Comparison of ENCODE assay signal across 1 cellular context in the genomic region with DNA sequence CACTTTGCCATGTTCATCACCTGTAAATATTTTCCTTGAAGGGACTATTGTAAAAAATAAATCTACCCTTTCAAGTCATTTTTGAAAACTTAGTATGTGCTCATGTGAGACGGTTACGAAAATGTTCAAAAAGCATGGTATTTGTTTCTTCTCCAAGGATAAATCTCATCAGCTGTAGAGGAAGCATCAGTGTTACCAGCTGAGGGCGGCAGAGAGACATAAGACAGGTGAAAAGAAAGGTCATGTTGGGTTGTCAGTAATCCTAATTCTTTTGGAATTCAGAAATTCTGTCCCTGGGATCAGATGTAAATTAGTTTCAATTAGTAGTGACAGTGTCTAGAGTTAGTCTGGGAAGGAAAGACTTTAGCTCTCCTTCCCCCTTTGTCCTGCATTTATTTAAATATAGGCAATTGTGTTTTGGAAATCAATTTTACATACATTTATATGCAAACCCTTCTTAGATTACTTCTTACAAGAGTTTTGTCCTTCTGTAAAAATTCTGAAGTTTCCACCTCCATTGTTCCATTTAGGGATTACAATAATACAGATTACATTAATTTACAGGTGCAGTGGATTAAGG.
TF ChIP-seq lines count a peak whose summit lies in the region.

No MANE protein-coding gene starts in this region.

TF ChIP-seq in IMR-90, 13 proteins besides CTCF, POLR2A, EP300 and RAD21:
- TF ChIP-seq, protein P1, sequence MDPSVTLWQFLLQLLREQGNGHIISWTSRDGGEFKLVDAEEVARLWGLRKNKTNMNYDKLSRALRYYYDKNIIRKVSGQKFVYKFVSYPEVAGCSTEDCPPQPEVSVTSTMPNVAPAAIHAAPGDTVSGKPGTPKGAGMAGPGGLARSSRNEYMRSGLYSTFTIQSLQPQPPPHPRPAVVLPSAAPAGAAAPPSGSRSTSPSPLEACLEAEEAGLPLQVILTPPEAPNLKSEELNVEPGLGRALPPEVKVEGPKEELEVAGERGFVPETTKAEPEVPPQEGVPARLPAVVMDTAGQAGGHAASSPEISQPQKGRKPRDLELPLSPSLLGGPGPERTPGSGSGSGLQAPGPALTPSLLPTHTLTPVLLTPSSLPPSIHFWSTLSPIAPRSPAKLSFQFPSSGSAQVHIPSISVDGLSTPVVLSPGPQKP (IDR thresholded peaks at IDR 0.05; ENCODE audit: borderline replicate concordance, low read depth, low read length), result no peak
- peak; percentile 75 for TF ChIP-seq SMC3 (IDR thresholded peaks at IDR 0.05; ENCODE audit: low read depth, low read length)
